Comparison of ENCODE assay signal across 8 cellular contexts in genomic region chr6:143842902-143843688, GRCh38. TPM values are rescaled to one million over a fixed set of nuclear protein-coding genes. Genes with fewer than 3 reads are reported as not detected.
DNase-seq lines count a peak whose midpoint lies in the region; ATAC-seq and TF ChIP-seq lines count a peak whose summit lies in the region.

TSS of gene LTV1 (plus strand) at chr6:143843338. CDS start at chr6:143843478, 140 bp downstream.

- peak; percentile 100 for ATAC-seq in GM18909 (IDR thresholded peaks at IDR 0.05; ENCODE audit: poor library complexity, unreplicated experiment)
- ATAC-seq in HG03175 (IDR thresholded peaks at IDR 0.05; ENCODE audit: unreplicated experiment) = peak; percentile 100
- peak; percentile 97 for ATAC-seq in WTC11

- POLR2A ChIA-PET in AG04450 (lab: Yijun Ruan, JAX) (interaction anchor here (0.6 to 1.7 kb wide), 10 partner anchors 17 to 267 kb away, joined by 3 to 16 read pairs (median 4); partner anchors contain the start of gene ZC2HC1B), WTC11 (lab: Charles Lee) (interaction anchor here (0.5 to 1.7 kb wide), 11 partner anchors 9 to 393 kb away, joined by 3 to 7 read pairs (median 3); partner anchors contain the start of genes ADAT2, FUCA2, PEX3 and PHACTR2)

- peak; percentile 90 for DNase-seq in AG04450 (ENCODE audit: low read depth, low spot score)
- peak; percentile 92 for DNase-seq in NCI-H226
- peak; percentile 95 for DNase-seq in WTC11 (ENCODE audit: low spot score)
- peak; percentile 97 for DNase-seq in cardiac fibroblast (ENCODE audit: low read depth in 2 of 2)
- peak; percentile 100 for DNase-seq in iPS-NIHi7 (ENCODE audit: extremely low spot score)
- DNase-seq in smooth muscle cell (lab: John Stamatoyannopoulos, UW; ENCODE audit: unreplicated experiment) = peak; percentile 76

- H3K36me3 ChIP-seq in smooth muscle cell (ENCODE audit: low read depth) = peaks cover 27% of the 10 kb centered on the region

- under 1% methylated on average over 64 of the region's 64 CpGs for WGBS in smooth muscle cell (ENCODE audit: low lambda C conversion rate)

- peaks cover 6% of the 10 kb centered on the region for H3K9me3 Mint-ChIP-seq in WTC11

- H3K79me2 ChIP-seq in smooth muscle cell (ENCODE audit: low read depth) = peaks cover 43% of the 10 kb centered on the region

- peak within 1 kb of the TSS; percentile 98 for H3K4me3 Mint-ChIP-seq in WTC11

- H3K36me3 Mint-ChIP-seq in WTC11 = peaks cover 39% of the 10 kb centered on the region

- H3K4me2 ChIP-seq in smooth muscle cell = peak within 1 kb of the TSS; percentile 89

- peak within 1 kb of the TSS; percentile 98 for H3K9ac ChIP-seq in smooth muscle cell (ENCODE audit: low read depth)

- TF ChIP-seq CTCF in AG04450 (IDR thresholded peaks at IDR 0.05; ENCODE audit: low read depth, low read length) (no peak), WTC11 (IDR thresholded peaks at IDR 0.05) (no peak), cardiac fibroblast (IDR thresholded peaks at IDR 0.05; ENCODE audit: low read depth, low read length) (no peak), smooth muscle cell (IDR thresholded peaks at IDR 0.05; ENCODE audit: borderline replicate concordance, insufficient read depth, poor library complexity, severe bottlenecking) (no peak)

- CTCF ChIA-PET in AG04450 (lab: Charles Lee) = interaction anchor here (0.6 to 3.0 kb wide), 2 partner anchors 267 to 641 kb away, joined by 6 to 26 read pairs; no protein-coding TSS in a partner anchor
- CTCF ChIA-PET in WTC11 (lab: Charles Lee) = interaction anchor here (0.6 to 2.9 kb wide), 8 partner anchors 10 to 330 kb away, joined by 3 to 26 read pairs (median 4); no protein-coding TSS in a partner anchor

- H3K4me1 ChIP-seq in smooth muscle cell (ENCODE audit: low read depth) = peaks cover 15% of the 10 kb centered on the region

- peak within 1 kb of the TSS; percentile 92 for H3K27ac ChIP-seq in AG04450 (ENCODE audit: low read depth, low read length)
- peak within 1 kb of the TSS; percentile 97 for H3K27ac ChIP-seq in smooth muscle cell (ENCODE audit: low read depth)

- no peaks in the 10 kb centered on the region for H3K27me3 Mint-ChIP-seq in WTC11 (ENCODE audit: low read depth)

- peak within 1 kb of the TSS; percentile 97 for H3K27ac Mint-ChIP-seq in WTC11

- H4K20me1 ChIP-seq in smooth muscle cell (ENCODE audit: low read depth) = no peaks in the 10 kb centered on the region

- H2AFZ ChIP-seq in smooth muscle cell (ENCODE audit: low read depth) = peak within 1 kb of the TSS; percentile 92

- H3F3A ChIP-seq in smooth muscle cell (ENCODE audit: low read depth) = no peaks in the 10 kb centered on the region

- H3K4me3 ChIP-seq in AG04450 (ENCODE audit: low read depth, low read length) = peak within 1 kb of the TSS; percentile 93
- peak within 1 kb of the TSS; percentile 87 to 96 for H3K4me3 ChIP-seq in cardiac fibroblast (replicated peaks in 1 of 2; ENCODE audit: low read depth in 2 of 2, low read length in 2 of 2)
- peak within 1 kb of the TSS; percentile 74 for H3K4me3 ChIP-seq in smooth muscle cell

- H3K27me3 ChIP-seq in AG04450 (ENCODE audit: control insufficient read depth, insufficient read depth, low read length) (no peaks in the 10 kb centered on the region), smooth muscle cell (ENCODE audit: low read depth) (no peaks in the 10 kb centered on the region)

- peaks cover 14% of the 10 kb centered on the region for H3K4me1 Mint-ChIP-seq in WTC11

- H3K9me3 ChIP-seq in AG04450 (ENCODE audit: control insufficient read depth, insufficient read depth, low read length) = no peaks in the 10 kb centered on the region; the same call in 1 of the 2 replicates
- H3K9me3 ChIP-seq in smooth muscle cell (replicated peaks; ENCODE audit: low read depth) = no peaks in the 10 kb centered on the region

TF ChIP-seq in WTC11, 78 proteins besides CTCF, POLR2A, EP300 and RAD21 (continues in another document):
- TF ChIP-seq ATF6 (CRISPR knock-in tag; IDR thresholded peaks at IDR 0.05) (no peak), JAZF1 (CRISPR knock-in tag; IDR thresholded peaks at IDR 0.05) (no peak), ATF2 (CRISPR knock-in tag; IDR thresholded peaks at IDR 0.05; ENCODE audit: borderline replicate concordance, low read depth) (no peak), ZNF281 (CRISPR knock-in tag; IDR thresholded peaks at IDR 0.05) (no peak), RORB (CRISPR knock-in tag; IDR thresholded peaks at IDR 0.05) (no peak), ATF3 (CRISPR knock-in tag; conservative IDR thresholded peaks at IDR 0.05) (no peak), MAX (CRISPR knock-in tag; IDR thresholded peaks at IDR 0.05) (peak; percentile 97), ZNF423 (CRISPR knock-in tag; IDR thresholded peaks at IDR 0.05) (peak; percentile 67; the same call in 1 of the 2 replicates), FOXP4 (CRISPR knock-in tag; IDR thresholded peaks at IDR 0.05) (0 out of 2 replicates have a peak, but pooled peaks have one; percentile 48)

RNA-seq across cellular contexts. Expression of gene LTV1, which starts in this region (rescaled TPM):
- 22.8 and 28.2 TPM in 2 replicates for polyA plus RNA-seq in AG04450 (2011; rRNA removed)
- polyA minus RNA-seq in AG04450 (2011; rRNA and poly(A)+ RNA removed) = 5.7 and 9.9 TPM in 2 replicates
- 29.1 to 37.7 TPM (median 30.2 TPM) in 3 replicates for total RNA-seq in WTC11 (2021)
- 17.1 and 17.4 TPM in 2 replicates for total RNA-seq in smooth muscle cell
- polyA plus RNA-seq in smooth muscle cell = 15.4 and 22.5 TPM in 2 replicates

Comparison
In these comparisons a context has a peak if more than half of its experiments do, and no peak if none do; other contexts are left out.
1. Peak in every context shown above with its lines: DNase-seq, ATAC-seq, H3K4me3 ChIP-seq and H3K27ac ChIP-seq.